In the genomic region with DNA sequence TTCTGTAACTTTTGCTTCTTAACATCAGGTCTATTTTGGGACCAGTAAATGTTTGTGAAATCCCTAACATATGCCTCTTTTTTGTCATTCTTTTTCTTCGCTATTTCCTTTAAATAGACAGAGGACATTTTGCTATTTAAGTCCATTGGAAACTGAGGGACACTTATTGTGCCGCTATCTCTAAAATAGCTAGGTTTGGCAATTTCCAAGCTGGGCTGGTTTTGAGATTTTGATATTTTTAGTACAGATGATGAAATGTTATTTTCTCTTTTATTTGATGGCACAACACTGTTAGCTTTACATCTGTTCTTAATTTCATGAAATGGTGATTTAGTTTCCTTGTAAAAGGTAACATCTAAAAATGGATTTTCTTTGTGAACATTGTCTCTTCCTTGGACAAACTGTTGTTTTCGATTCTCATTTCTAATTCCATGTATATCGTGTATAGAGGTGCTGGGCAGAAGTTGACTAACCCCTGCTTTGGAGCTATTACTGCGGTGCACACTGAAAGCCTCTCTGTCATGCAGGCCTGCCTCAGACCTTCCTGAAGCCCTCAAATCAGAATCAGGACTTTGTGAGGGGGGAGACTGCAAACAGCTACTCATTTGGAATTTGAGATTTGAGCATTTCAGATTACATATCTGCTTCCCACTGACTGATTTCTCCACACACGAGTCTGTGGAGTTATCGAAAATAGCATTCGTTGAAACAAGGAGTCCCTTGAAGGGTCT, we compare ENCODE assay signal across 7 cellular contexts. TPM values are rescaled to one million over a fixed set of nuclear protein-coding genes. Genes with fewer than 3 reads are reported as not detected.
A peak's percentile ranks its signal among the peaks of the same experiment; 100 is the strongest.
DNase-seq lines count a peak whose midpoint lies in the region; ATAC-seq, FAIRE-seq and TF ChIP-seq lines count a peak whose summit lies in the region.

No MANE protein-coding gene starts in this region.

- DNase-seq in endothelial cell (ENCODE audit: low spot score) (no peak), pancreas (no peak), COLO829 (ENCODE audit: low spot score) (no peak), NCI-H2107 treated with DMSO at 0.1 percent for 48 hours (lab: John Stamatoyannopoulos, UW; ENCODE audit: unreplicated experiment) (no peak), HUDEP-2 (lab: John Stamatoyannopoulos, UW; ENCODE audit: unreplicated experiment in 76 of 76) (no peak)

- H3K4me3 Mint-ChIP-seq in endothelial cell (ENCODE audit: unreplicated experiment) = peak overlapping the region; percentile 85

- H3K36me3 ChIP-seq in pancreas = no peaks in the 10 kb centered on the region

- no peaks in the 10 kb centered on the region for H3K27me3 Mint-ChIP-seq in endothelial cell (ENCODE audit: unreplicated experiment)

- H3K27me3 ChIP-seq in pancreas = peaks cover 0 to 10% (median 0%) of the 10 kb centered on the region in 4 donors

- H3K9me3 ChIP-seq in pancreas = no peaks in the 10 kb centered on the region

- WGBS in pancreas, 2 donors = 38 to 39% methylated on average over 8 of the region's 8 CpGs

- H3K4me3 ChIP-seq in pancreas = peak overlapping the region in 3 of 4 donors; percentile 13 to 50 (median 30)

- no peak for FAIRE-seq in pancreas (lab: Jason Lieb, UNC)

- H3K4me1 Mint-ChIP-seq in endothelial cell (ENCODE audit: unreplicated experiment) = peaks cover 10% of the 10 kb centered on the region

- H3K27ac Mint-ChIP-seq in endothelial cell (ENCODE audit: unreplicated experiment) = peak overlapping the region; percentile 49

- intact Hi-C loops in pancreas (cut with DNase I) = no loop called here

- ATAC-seq in GM21447 (IDR thresholded peaks at IDR 0.05; ENCODE audit: unreplicated experiment) (peak; percentile 29), HG03520 (IDR thresholded peaks at IDR 0.05; ENCODE audit: unreplicated experiment) (peak; percentile 29), pancreas (peak in 3 of 4 donors; percentile 15 to 35 (median 16))

- TF ChIP-seq CTCF in endothelial cell (IDR thresholded peaks at IDR 0.05; ENCODE audit: unreplicated experiment) = no peak
- TF ChIP-seq CTCF in pancreas (IDR thresholded peaks at IDR 0.05) = no peak

- no peak overlapping the region for H3K27ac ChIP-seq in pancreas

- H3K4me1 ChIP-seq in pancreas = peaks cover 0 to 5% (median 5%) of the 10 kb centered on the region in 3 donors

- H3K9me3 Mint-ChIP-seq in endothelial cell (ENCODE audit: unreplicated experiment) = no peaks in the 10 kb centered on the region

- H3K36me3 Mint-ChIP-seq in endothelial cell (ENCODE audit: low read depth, unreplicated experiment) = no peaks in the 10 kb centered on the region

RNA-seq across cellular contexts. Expression of gene RAD51AP2, which starts 0.6 kb away (rescaled TPM):
- total RNA-seq in endothelial cell (ENCODE audit: unreplicated experiment) (0.44 TPM), pancreas (under 1 TPM; 0.05 to 0.12 (median 0.07) TPM)
- under 1 TPM; 0.08 to 0.23 TPM for polyA plus RNA-seq in pancreas

RNA-seq across cellular contexts. Expression of gene VSNL1, which starts 22.9 kb away (rescaled TPM):
- 19.6 TPM for total RNA-seq in endothelial cell (ENCODE audit: unreplicated experiment)
- under 1 TPM; 0.09 to 0.92 (median 0.53) TPM for total RNA-seq in pancreas
- 1 to 10 TPM in 1 of 2 donors, under 1 TPM in 1; 0.46 to 2.6 TPM for polyA plus RNA-seq in pancreas

Comparison
In these comparisons a context has a peak if more than half of its experiments do, and no peak if none do; other contexts are left out.
1. RNA of gene VSNL1, which starts 22.9 kb away (total RNA-seq): 19.6 TPM in endothelial cell (single experiment); 0.09 to 0.92 TPM in pancreas; every median in the first group is over 10 times any median in the second.
2. Peak in every context shown above with its lines, with median percentiles within 50 percentile points of each other: ATAC-seq.